In the genomic region with DNA sequence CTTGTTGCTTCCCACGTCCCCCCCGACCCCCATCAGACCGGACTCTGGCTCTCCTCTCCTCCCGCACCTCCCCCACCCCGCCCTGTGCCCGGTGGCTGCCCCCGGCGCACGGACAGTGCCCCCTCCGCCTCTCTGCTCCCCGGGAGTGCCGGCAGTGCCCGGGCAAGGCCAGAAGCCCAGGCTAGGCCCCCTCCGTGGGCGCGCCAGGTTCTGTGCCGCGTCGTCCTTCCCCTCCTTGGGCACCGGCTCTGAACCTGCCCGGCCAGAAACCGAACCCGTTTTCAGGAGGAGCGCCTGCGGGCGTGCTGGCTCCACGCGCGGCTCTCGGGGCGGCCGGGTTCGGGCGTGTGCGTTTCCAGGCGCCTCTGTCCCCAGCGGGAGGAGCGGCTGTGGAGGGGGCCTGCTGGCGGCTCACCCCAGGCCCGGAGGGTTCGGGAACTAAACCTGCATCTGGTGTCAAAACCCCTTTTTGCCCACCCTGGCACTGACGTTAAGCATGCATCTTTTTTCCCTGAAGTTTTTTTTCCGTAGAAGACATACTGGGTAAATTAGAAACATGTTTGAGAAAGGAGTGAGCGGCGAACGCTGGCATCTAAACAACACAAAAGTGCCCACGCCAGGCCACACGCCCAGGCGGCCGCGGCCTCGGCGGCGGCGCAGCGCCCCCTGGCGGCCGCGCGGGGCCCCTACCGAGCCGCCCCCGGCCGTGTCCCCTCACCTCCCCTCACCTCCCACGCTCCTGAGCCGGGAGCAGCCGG, we compare ENCODE assay signal across 8 cellular contexts.
A peak's percentile ranks its signal among the peaks of the same experiment; 100 is the strongest.
DNase-seq lines count a peak whose midpoint lies in the region; ATAC-seq and TF ChIP-seq lines count a peak whose summit lies in the region.

No MANE protein-coding gene starts in this region.

- H3K27me3 Mint-ChIP-seq in neural crest cell (ENCODE audit: low read depth): no peaks in the 10 kb centered on the region

- no peak for TF ChIP-seq POLR2A in stomach (IDR thresholded peaks at IDR 0.05)

- ATAC-seq in RWPE2 (ENCODE audit: low read depth) (peak; percentile 79), foreskin keratinocyte (peak; percentile 79)

- H3K36me3 Mint-ChIP-seq in neural crest cell (ENCODE audit: low read depth): no peaks in the 10 kb centered on the region

- TF ChIP-seq CTCF in HL-60 (IDR thresholded peaks at IDR 0.05; ENCODE audit: insufficient read depth, low read length): peak; percentile 27
- TF ChIP-seq CTCF in RWPE2 (IDR thresholded peaks at IDR 0.05; ENCODE audit: poor library complexity, severe bottlenecking): peak; percentile 99
- peak; percentile 78 for TF ChIP-seq CTCF in foreskin keratinocyte (conservative IDR thresholded peaks at IDR 0.05)
- TF ChIP-seq CTCF in neural crest cell (conservative IDR thresholded peaks at IDR 0.05): peak; percentile 92
- TF ChIP-seq CTCF in stomach (IDR thresholded peaks at IDR 0.05): peak in 4 of 7 experiments; percentile 12 to 99 (median 78)

- H3K36me3 ChIP-seq in BLaER1 treated with 17β-estradiol and CSF1 and Interleukin-3, amounts not matched to agents 10 nM and 100 nM: no peaks in the 10 kb centered on the region
- H3K36me3 ChIP-seq in RWPE2 (ENCODE audit: low read depth) (no peaks in the 10 kb centered on the region), stomach (no peaks in the 10 kb centered on the region)

- peak overlapping the region; percentile 76 to 88 (median 83) for H3K9ac ChIP-seq in BLaER1 treated with 17β-estradiol and CSF1 and Interleukin-3, amounts not matched to agents 10 nM and 100 nM

- peak; percentile 80 for DNase-seq in GM19238 (ENCODE audit: insufficient read length, low spot score)
- peak in 1 of 2 experiments; percentile 66 for DNase-seq in HL-60 (ENCODE audit: low read depth in 1 of 2, low spot score in 1 of 2)
- no peak for DNase-seq in RWPE2 (ENCODE audit: low spot score)
- DNase-seq in activated gamma-delta T cell treated with anti-CD3 and anti-CD28 coated beads, Interleukin-2, amount 50 U/mL, for 16 hours (ENCODE audit: low read depth): peak; percentile 28
- no peak for DNase-seq in foreskin keratinocyte
- peak; percentile 63 for DNase-seq in neural crest cell (ENCODE audit: low read depth, low spot score)
- DNase-seq in stomach: peak; percentile 75

- no peaks in the 10 kb centered on the region for H3K9me3 Mint-ChIP-seq in neural crest cell

- TF ChIP-seq EP300 in stomach (IDR thresholded peaks at IDR 0.05): no peak

- no peaks in the 10 kb centered on the region for H4K20me1 ChIP-seq in BLaER1 treated with 17β-estradiol and CSF1 and Interleukin-3, amounts not matched to agents 10 nM and 100 nM

- H3K4me3 ChIP-seq in BLaER1 treated with 17β-estradiol and CSF1 and Interleukin-3, amounts not matched to agents 10 nM and 100 nM: peak overlapping the region; percentile 45 to 75 (median 66)
- H3K4me3 ChIP-seq in HL-60 (replicated peaks; ENCODE audit: insufficient read depth, low read length) (peak overlapping the region; percentile 29), RWPE2 (ENCODE audit: severe bottlenecking) (peak overlapping the region; percentile 29), stomach (peak overlapping the region; percentile 59 to 71 (median 66))

- WGBS in stomach, 5 donors: 0 to 2% (median 1%) methylated on average over 35 to 67 of the region's 67 CpGs

- peak overlapping the region; percentile 64 for H3K27ac Mint-ChIP-seq in neural crest cell (ENCODE audit: unreplicated experiment)

- H3K27me3 ChIP-seq in BLaER1 treated with 17β-estradiol and CSF1 and Interleukin-3, amounts not matched to agents 10 nM and 100 nM: peaks cover 0 to 28% (median 25%) of the 10 kb centered on the region in 11 experiments; a peak in 18 of 22 replicates
- H3K27me3 ChIP-seq in HL-60 (ENCODE audit: insufficient read depth, poor library complexity, severe bottlenecking): no peaks in the 10 kb centered on the region
- no peaks in the 10 kb centered on the region for H3K27me3 ChIP-seq in RWPE2 (ENCODE audit: insufficient read depth, poor library complexity, severe bottlenecking)
- no peaks in the 10 kb centered on the region for H3K27me3 ChIP-seq in foreskin keratinocyte
- peaks cover 0 to 7% (median 0%) of the 10 kb centered on the region in 3 donors for H3K27me3 ChIP-seq in stomach

- peaks cover 29 to 50% (median 45%) of the 10 kb centered on the region in 10 experiments for H3K4me1 ChIP-seq in BLaER1 treated with 17β-estradiol and CSF1 and Interleukin-3, amounts not matched to agents 10 nM and 100 nM
- H3K4me1 ChIP-seq in RWPE2 (ENCODE audit: insufficient read depth, poor library complexity, severe bottlenecking) (no peaks in the 10 kb centered on the region), foreskin keratinocyte (peaks cover 11% of the 10 kb centered on the region), stomach (peaks cover 11 to 34% (median 26%) of the 10 kb centered on the region in 4 donors)

- H3K9me3 ChIP-seq in BLaER1 treated with 17β-estradiol and CSF1 and Interleukin-3, amounts not matched to agents 10 nM and 100 nM (replicated peaks in 1 of 11): peaks cover 0 to 12% (median 9%) of the 10 kb centered on the region in 11 experiments; a peak in 17 of 22 replicates
- H3K9me3 ChIP-seq in RWPE2 (ENCODE audit: severe bottlenecking) (no peaks in the 10 kb centered on the region), stomach (no peaks in the 10 kb centered on the region)

- peak overlapping the region; percentile 67 to 98 (median 82) for H3K27ac ChIP-seq in BLaER1 treated with 17β-estradiol and CSF1 and Interleukin-3, amounts not matched to agents 10 nM and 100 nM
- H3K27ac ChIP-seq in HL-60 (replicated peaks) (peak overlapping the region; percentile 99), RWPE2 (ENCODE audit: poor library complexity, severe bottlenecking) (peak overlapping the region; percentile 36), foreskin keratinocyte (peak overlapping the region; percentile 80), stomach (peak overlapping the region; percentile 77 to 89 (median 87))

- intact Hi-C loops in stomach (cut with DNase I; ENCODE audit: low total_unique reads): loop anchor here (10.0 kb wide), 2 partner anchors 90 to 260 kb away; no protein-coding TSS in a partner anchor

- no peaks in the 10 kb centered on the region for H3K4me1 Mint-ChIP-seq in neural crest cell

- peak overlapping the region; percentile 82 to 99 (median 95) for H3K4me2 ChIP-seq in BLaER1 treated with 17β-estradiol and CSF1 and Interleukin-3, amounts not matched to agents 10 nM and 100 nM

- peak overlapping the region; percentile 82 for H3K4me3 Mint-ChIP-seq in neural crest cell

Comparison
In these comparisons a context has a peak if more than half of its experiments do, and no peak if none do; other contexts are left out.
1. H3K27ac ChIP-seq: peak in every context shown above with its lines; median percentile 99 in HL-60; 87 in stomach; 82 in BLaER1 treated with 17β-estradiol and CSF1 and Interleukin-3, amounts not matched to agents 10 nM and 100 nM; 80 in foreskin keratinocyte; 36 in RWPE2.
2. DNase-seq: peak in GM19238 (single experiment), activated gamma-delta T cell treated with anti-CD3 and anti-CD28 coated beads, Interleukin-2, amount 50 U/mL, for 16 hours (single experiment), neural crest cell (single experiment) and stomach (single experiment); none in RWPE2 (single experiment) and foreskin keratinocyte (0 of 2).
3. CTCF ChIP-seq: peak in every context shown above with its lines; median percentile 99 in RWPE2; 92 in neural crest cell; 78 in foreskin keratinocyte; 78 in stomach; 27 in HL-60.
4. Peak in every context shown above with its lines, with median percentiles within 50 percentile points of each other: H3K4me3 ChIP-seq.